In genomic region chr15:52731732-52732470, GRCh38 we compare ENCODE assay signal across 27 cellular contexts. TPM values are rescaled to one million over a fixed set of nuclear protein-coding genes. Genes with fewer than 3 reads are reported as not detected.
DNase-seq lines count a peak whose midpoint lies in the region; ATAC-seq and TF ChIP-seq lines count a peak whose summit lies in the region.
"Had no signal": no experiment of that assay in that cellular context is flagged by ENCODE, and none has a peak within 500 bp of the region (broad histone marks: within the 10 kb centered on the region; RNA-seq: fewer than 3 reads in every experiment).

No MANE protein-coding gene starts in this region.

- H3K36me3 ChIP-seq in DOHH2 (ENCODE audit: control insufficient read depth, low read length) (no peaks in the 10 kb centered on the region), OCI-LY1 (ENCODE audit: insufficient read depth, low read length) (no peaks in the 10 kb centered on the region), body of pancreas (replicated peaks in 1 of 2; ENCODE audit: insufficient read depth in 1 of 2, low read depth in 2 of 2) (no peaks in the 10 kb centered on the region), psoas muscle (ENCODE audit: insufficient read depth in 1 of 2, low read depth in 1 of 2) (no peaks in the 10 kb centered on the region)
- H3K36me3 ChIP-seq: cardiac muscle cell had no signal

- H3K4me3 ChIP-seq in DOHH2 (ENCODE audit: low read length) (no peak overlapping the region), OCI-LY1 (ENCODE audit: low read depth, low read length, poor library complexity, severe bottlenecking) (no peak overlapping the region), body of pancreas (no peak overlapping the region), psoas muscle (no peak overlapping the region)
- H3K4me3 ChIP-seq: cardiac muscle cell, coronary artery, GM23248 had no signal

- 27 to 36% methylated on average over 2 of the region's 2 CpGs for WGBS in body of pancreas, 2 donors
- 51 to 63% (median 55%) methylated on average over 2 of the region's 2 CpGs for WGBS in psoas muscle, 3 donors

- no peaks in the 10 kb centered on the region for H3K9me2 ChIP-seq in DOHH2 (replicated peaks; ENCODE audit: control insufficient read depth, low read length)
- no peaks in the 10 kb centered on the region for H3K9me2 ChIP-seq in OCI-LY1 (ENCODE audit: low read depth, low read length)

- ATAC-seq in body of pancreas (peak; percentile 30), psoas muscle (peak in 3 of 4 donors; percentile 34 to 50 (median 41)), HG02678 (IDR thresholded peaks at IDR 0.05; ENCODE audit: unreplicated experiment) (no peak), GM19351 (IDR thresholded peaks at IDR 0.05; ENCODE audit: unreplicated experiment) (no peak)
- ATAC-seq: activated CD8-positive, alpha-beta T cell treated with anti-CD3 and anti-CD28 coated beads, Interleukin-2, amount 10 ng/mL, durations not matched to agents 7 days and 5 days; effector memory CD8-positive, alpha-beta T cell; HepG2; sciatic nerve had no signal

- H2AFZ ChIP-seq in OCI-LY1 (ENCODE audit: low read length): peak overlapping the region; percentile 72; the same call in 1 of the 2 replicates
- H2AFZ ChIP-seq: GM23248 had no signal

- H3K4me1 ChIP-seq in DOHH2 (ENCODE audit: control insufficient read depth, low read length) (peaks cover 65% of the 10 kb centered on the region), OCI-LY1 (ENCODE audit: insufficient read depth, low read length, severe bottlenecking) (peaks cover 64% of the 10 kb centered on the region), body of pancreas (peaks cover 21% of the 10 kb centered on the region), psoas muscle (peaks cover 42% of the 10 kb centered on the region)

- peak in 2 of 4 donors; percentile 16 to 22 for DNase-seq in body of pancreas
- no peak for DNase-seq in psoas muscle
- no peak for DNase-seq in NCI-H2029 (lab: John Stamatoyannopoulos, UW)
- DNase-seq: activated CD4-positive, CD25-positive, alpha-beta regulatory T cell treated with anti-CD3 and anti-CD28 coated beads, Interleukin-2, amount 50 U/mL, for 72 hours; activated CD8-positive, alpha-beta T cell treated with anti-CD3 and anti-CD28 coated beads, Interleukin-2, amount 10 ng/mL, durations not matched to agents 7 days and 5 days; activated gamma-delta T cell treated with Interleukin-2 at 50 U/mL for 16 hours; effector memory CD8-positive, alpha-beta T cell; foreskin melanocyte; GM23248; NCI-H1048; NCI-H1694 treated with DMSO at 0.1 percent for 48 hours; NCI-H524 treated with DMSO at 0.1 percent for 48 hours; SIG-M5; stimulated activated CD4-positive, alpha-beta T cell treated with anti-CD3 and anti-CD28 coated beads, Interleukin-4, amount 100 ng/mL, for 4 hours; stimulated activated naive CD4-positive, alpha-beta T cell had no signal

- intact Hi-C loops in body of pancreas (cut with DNase I): loop anchor here (5.0 kb wide), 1 partner anchor 475 kb away; no protein-coding TSS in a partner anchor
- intact Hi-C loops in psoas muscle (cut with DNase I): loop anchor here (5.0 to 10.0 kb wide), 4 partner anchors 105 to 405 kb away; no protein-coding TSS in a partner anchor

- H4K20me1 ChIP-seq in DOHH2 (ENCODE audit: control insufficient read depth, insufficient read depth, low read depth, low read length): no peaks in the 10 kb centered on the region
- no peaks in the 10 kb centered on the region for H4K20me1 ChIP-seq in OCI-LY1 (ENCODE audit: insufficient read depth, low read length)

- H3K9me3 ChIP-seq in DOHH2 (ENCODE audit: control insufficient read depth, insufficient read depth, low read length) (no peaks in the 10 kb centered on the region), OCI-LY1 (ENCODE audit: low read length) (no peaks in the 10 kb centered on the region), body of pancreas (no peaks in the 10 kb centered on the region), psoas muscle (no peaks in the 10 kb centered on the region)

- H3F3A ChIP-seq in DOHH2 (ENCODE audit: control insufficient read depth, insufficient read depth): peaks cover 6% of the 10 kb centered on the region; the same call in 1 of the 2 replicates
- no peaks in the 10 kb centered on the region for H3F3A ChIP-seq in OCI-LY1 (ENCODE audit: insufficient read depth, low read length)

- TF ChIP-seq POLR2A in body of pancreas (IDR thresholded peaks at IDR 0.05): no peak

- no peak overlapping the region; the same call in 1 of the 2 replicates for H3K9ac ChIP-seq in OCI-LY1 (ENCODE audit: low read length)
- H3K9ac ChIP-seq: GM23248 had no signal

- TF ChIP-seq CTCF in DOHH2 (IDR thresholded peaks at IDR 0.05; ENCODE audit: low read depth, low read length, poor library complexity, severe bottlenecking) (no peak), OCI-LY1 (IDR thresholded peaks at IDR 0.05; ENCODE audit: low read length) (no peak), body of pancreas (IDR thresholded peaks at IDR 0.05) (no peak), psoas muscle (IDR thresholded peaks at IDR 0.05) (no peak)

- H3K27ac ChIP-seq in DOHH2 (ENCODE audit: low read depth, low read length) (no peak overlapping the region), OCI-LY1 (ENCODE audit: low read depth, low read length, poor library complexity, severe bottlenecking) (peak overlapping the region; percentile 83), body of pancreas (peak overlapping the region in 1 of 4 donors; percentile 44), psoas muscle (peak overlapping the region; percentile 78)
- H3K27ac ChIP-seq: cardiac muscle cell, coronary artery, GM23248 had no signal

- H3K79me2 ChIP-seq in DOHH2 (ENCODE audit: control insufficient read depth, low read length) (no peaks in the 10 kb centered on the region), OCI-LY1 (ENCODE audit: insufficient read depth, low read length) (no peaks in the 10 kb centered on the region)

- H3K27me3 ChIP-seq in DOHH2 (ENCODE audit: control insufficient read depth, low read length): no peaks in the 10 kb centered on the region
- H3K27me3 ChIP-seq in OCI-LY1 (ENCODE audit: insufficient read depth, low read length): no peaks in the 10 kb centered on the region
- H3K27me3 ChIP-seq in body of pancreas: no peaks in the 10 kb centered on the region
- H3K27me3 ChIP-seq in psoas muscle (ENCODE audit: insufficient read depth in 3 of 3, low read length in 2 of 3): no peaks in the 10 kb centered on the region
- H3K27me3 ChIP-seq: cardiac muscle cell had no signal

- H3K4me2 ChIP-seq in DOHH2 (ENCODE audit: low read length) (peak overlapping the region; percentile 15; the same call in 1 of the 2 replicates), OCI-LY1 (ENCODE audit: low read length) (no peak overlapping the region)

RNA-seq across cellular contexts. Expression of gene ATOSA, which starts 52.7 kb away (rescaled TPM):
- 10 to 100 TPM; 37.2 to 63.6 TPM for total RNA-seq in body of pancreas
- total RNA-seq in psoas muscle: 10 to 100 TPM; 45.5 to 71.7 (median 57.6) TPM
- polyA plus RNA-seq in psoas muscle: 100 to 1,000 TPM in 1 of 3 donors, 10 to 100 TPM in 1, 1 to 10 TPM in 1; 9.8 to 129 (median 67.6) TPM

RNA-seq across cellular contexts. Expression of gene ONECUT1, which starts 58.2 kb away (rescaled TPM):
- total RNA-seq in body of pancreas (100 to 1,000 TPM in 1 of 2 donors, 10 to 100 TPM in 1; 68.0 to 126 TPM), psoas muscle (not detected)
- polyA plus RNA-seq in psoas muscle: not detected
- total RNA-seq: activated CD8-positive, alpha-beta T cell treated with anti-CD3 and anti-CD28 coated beads, Interleukin-2, amount 10 ng/mL, durations not matched to agents 7 days and 5 days; GM23248; LHCN-M2; sciatic nerve; temporal lobe had no signal
- polyA plus RNA-seq: cardiac muscle cell, esophagus, GM23248, urinary bladder had no signal

Comparison
In these comparisons a context has a peak if more than half of its experiments do, and no peak if none do; other contexts are left out.
1. ATAC-seq: peak in body of pancreas (single experiment) and psoas muscle (3 of 4); none in HG02678 (single experiment) and GM19351 (single experiment).
2. RNA of gene ONECUT1, which starts 58.2 kb away (total RNA-seq): 68.0 to 126 TPM in body of pancreas; not detected in psoas muscle; every median in the first group is over 10 times any median in the second.